ENCODE assay signal across 1 cellular context in the genomic region with DNA sequence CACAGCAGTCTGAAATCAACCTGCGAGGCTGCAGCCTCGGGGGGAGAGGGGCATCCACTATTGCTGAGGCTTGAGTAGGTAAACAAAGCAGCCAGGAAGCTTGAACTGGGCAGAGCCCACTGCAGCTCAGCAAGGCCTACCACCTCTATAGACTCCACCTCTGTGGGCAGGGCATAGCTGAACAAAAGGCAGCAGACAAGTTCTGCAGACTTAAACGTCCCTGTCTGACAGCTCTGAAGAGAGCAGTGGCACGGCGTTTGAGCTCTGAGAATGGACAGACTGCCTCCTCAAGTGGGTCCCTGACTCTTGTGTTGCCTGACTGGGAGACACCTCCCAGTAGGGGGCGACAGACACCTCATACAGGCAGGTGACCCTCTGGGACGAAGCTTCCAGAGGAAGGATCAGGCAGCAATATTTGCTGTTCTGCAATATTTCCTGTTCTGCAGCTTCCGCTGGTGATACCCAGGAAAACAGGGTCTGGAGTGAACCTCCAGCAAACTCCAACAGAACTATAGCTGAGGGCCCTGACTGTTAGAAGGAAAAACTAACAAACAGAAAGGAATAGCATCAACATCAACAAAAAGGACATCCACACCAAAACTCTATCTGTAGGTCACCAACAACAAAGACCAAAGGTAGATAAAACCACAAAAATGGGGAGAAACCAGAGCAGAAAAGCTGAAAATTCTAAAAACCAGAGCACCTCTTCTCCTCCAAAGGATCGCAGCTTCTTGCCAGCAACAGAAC.
TF ChIP-seq lines count a peak whose summit lies in the region.

No MANE protein-coding gene starts in this region.

TF ChIP-seq in GM12878, 131 proteins besides CTCF, POLR2A, EP300 and RAD21:
- peak; percentile 31; the same call in 1 of the 2 replicates for TF ChIP-seq SMC3 (IDR thresholded peaks at IDR 0.05; ENCODE audit: borderline replicate concordance, low read length)
